ENCODE assay signal across 18 cellular contexts in genomic region chr15:98826658-98827057, GRCh38.
"Had no signal": no experiment of that assay in that cellular context is flagged by ENCODE, and none has a peak within 500 bp of the region (broad histone marks: within the 10 kb centered on the region; RNA-seq: fewer than 3 reads in every experiment).

No MANE protein-coding gene starts in this region.

- ATAC-seq: activated CD8-positive, alpha-beta memory T cell treated with anti-CD3 and anti-CD28 coated beads, Interleukin-2, amount 10 ng/mL, durations not matched to agents 7 days and 5 days; body of pancreas; natural killer cell; stimulated activated naive B cell treated with anti-CD40 and anti-IgM and Interleukin-4, amounts not matched to agents 10 μg/mL and 1 μg/mL and 100 μg/mL, for 72 hours had no signal

- H3K27ac ChIP-seq: body of pancreas, esophagus muscularis mucosa, hepatocyte, left ventricle myocardium inferior, thyroid gland, uterus had no signal

- H3K4me3 ChIP-seq: body of pancreas, esophagus muscularis mucosa, hepatocyte, left ventricle myocardium inferior, thyroid gland, uterus had no signal

- DNase-seq: activated CD4-positive, alpha-beta memory T cell treated with anti-CD3 and anti-CD28 coated beads for 36 hours; activated CD8-positive, alpha-beta memory T cell treated with anti-CD3 and anti-CD28 coated beads, Interleukin-2, amount 10 ng/mL, durations not matched to agents 7 days and 5 days; activated effector memory CD4-positive, alpha-beta T cell treated with anti-CD3 and anti-CD28 coated beads, Interleukin-2, amount 50 U/mL, for 16 hours; activated naive CD8-positive, alpha-beta T cell treated with anti-CD3 and anti-CD28 coated beads for 36 hours; activated T-cell treated with anti-CD3 and anti-CD28 coated beads, Interleukin-2, amount 50 U/mL, for 24 hours; amygdala; body of pancreas; kidney; left ventricle myocardium inferior; natural killer cell; stimulated activated CD4-positive, alpha-beta T cell treated with anti-CD3 and anti-CD28 coated beads, Interleukin-15, amount 100 ng/mL, for 24 hours; stimulated activated CD4-positive, alpha-beta T cell treated with anti-CD3 and anti-CD28 coated beads, Interleukin-4, amount 100 ng/mL, for 1 hour; stimulated activated naive B cell treated with anti-CD40 and anti-IgM and Interleukin-4, amounts not matched to agents 10 μg/mL and 1 μg/mL and 100 μg/mL, for 72 hours; thyroid gland; uterus had no signal

- FAIRE-seq: colon, kidney had no signal

- H3K27me3 ChIP-seq: body of pancreas, esophagus muscularis mucosa, hepatocyte, thyroid gland, uterus had no signal

- H3K4me1 ChIP-seq: uterus had no signal

- H3K9me3 ChIP-seq: thyroid gland had no signal

- H3K36me3 ChIP-seq: esophagus muscularis mucosa, thyroid gland, uterus had no signal
